8 cellular contexts compared by ENCODE assay signal in the genomic region with DNA sequence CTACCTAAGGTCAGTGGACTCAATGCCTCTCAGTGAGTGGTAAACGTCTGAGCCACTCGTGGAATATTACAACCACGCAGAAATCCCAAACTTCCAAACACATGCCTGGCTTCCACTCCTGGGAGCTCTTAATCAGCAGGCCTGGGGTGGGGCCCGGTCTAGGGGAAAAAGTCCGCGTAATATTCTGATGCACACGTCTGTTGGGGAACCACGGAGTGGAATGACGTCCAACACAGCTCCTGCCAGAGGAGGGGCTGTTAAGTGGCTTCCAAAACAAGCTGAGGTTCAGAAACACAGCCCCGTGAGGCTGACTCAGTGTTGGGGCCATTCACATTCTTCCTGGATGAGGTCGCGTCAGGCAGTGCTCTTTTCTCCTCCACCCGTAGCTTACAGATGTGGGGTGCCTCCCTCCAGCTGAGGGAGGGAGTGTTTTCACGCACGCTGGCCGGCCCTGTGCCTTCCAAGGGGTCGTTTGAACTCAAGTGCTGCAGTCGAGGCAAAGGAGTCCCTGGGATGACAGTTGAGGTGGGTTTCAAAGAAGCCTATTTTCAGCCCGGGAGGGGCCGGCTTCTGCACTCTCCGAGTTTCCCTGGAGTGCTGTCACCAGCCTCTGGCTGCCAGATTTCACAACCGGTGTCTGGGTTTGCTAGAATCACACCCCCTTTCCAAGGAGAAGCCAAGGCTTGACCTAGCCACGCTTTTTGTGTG.
DNase-seq lines count a peak whose midpoint lies in the region; ATAC-seq, FAIRE-seq and TF ChIP-seq lines count a peak whose summit lies in the region.

No MANE protein-coding gene starts in this region.

- no peak overlapping the region for H4K5ac ChIP-seq in H1 (ENCODE audit: insufficient read length, low read depth, low read length)

- H3K27ac ChIP-seq in H1 (ENCODE audit: low read depth, low read length), result no peak overlapping the region
- peak overlapping the region in 2 of 4 donors; percentile 41 to 48 for H3K27ac ChIP-seq in upper lobe of left lung

- no peaks in the 10 kb centered on the region for H4K20me1 ChIP-seq in H1 (replicated peaks in 1 of 2; ENCODE audit: control insufficient read depth in 1 of 2, insufficient read depth in 2 of 2, low read length in 2 of 2)

- no peak overlapping the region for H3K4ac ChIP-seq in H1 (replicated peaks; ENCODE audit: insufficient read length, low read depth, low read length)

- POLR2A ChIA-PET in H1 (lab: Charles Lee; ENCODE audit: partially characterized antibody), result no interaction called here

- H3K79me1 ChIP-seq in H1 (ENCODE audit: low read depth, low read length), result no peaks in the 10 kb centered on the region

- FAIRE-seq in H1 (lab: Jason Lieb, UNC), result no peak

- CTCF ChIA-PET in H1 (lab: Charles Lee; ENCODE audit: partially characterized antibody), result interaction anchor here (1.1 to 1.7 kb wide), 3 partner anchors 17 to 34 kb away, joined by 3 to 5 read pairs (median 5); no protein-coding TSS in a partner anchor

- H4K8ac ChIP-seq in H1 (ENCODE audit: extremely low read depth, insufficient read depth, low read length), result no peak overlapping the region

- H3K79me2 ChIP-seq in H1 (ENCODE audit: control insufficient read depth in 1 of 2, insufficient read depth in 2 of 2, low read length in 2 of 2), result no peaks in the 10 kb centered on the region

- no peaks in the 10 kb centered on the region for H3K9me3 ChIP-seq in H1 (ENCODE audit: insufficient read depth in 2 of 2, low read depth in 1 of 2, low read length in 1 of 2)
- H3K9me3 ChIP-seq in upper lobe of left lung, result peaks cover 0 to 12% (median 10%) of the 10 kb centered on the region in 4 donors

- H3K27me3 ChIP-seq in H1 (replicated peaks in 1 of 4; ENCODE audit: control insufficient read depth in 3 of 4, extremely low read depth in 1 of 4, insufficient read depth in 3 of 4, low read length in 3 of 4), result no peaks in the 10 kb centered on the region
- H3K27me3 ChIP-seq in upper lobe of left lung, result no peaks in the 10 kb centered on the region

- H3K23ac ChIP-seq in H1 (ENCODE audit: insufficient read length), result no peak overlapping the region

- no peak overlapping the region for H3K4me3 ChIP-seq in H1 (ENCODE audit: extremely low read depth in 1 of 4, insufficient read depth in 2 of 4, low read depth in 3 of 4, low read length in 4 of 4)
- no peak overlapping the region for H3K4me3 ChIP-seq in upper lobe of left lung

- H3K36me3 ChIP-seq in H1 (ENCODE audit: control insufficient read depth in 2 of 4, insufficient read depth in 4 of 4, low read length in 3 of 4) (no peaks in the 10 kb centered on the region), upper lobe of left lung (no peaks in the 10 kb centered on the region)

- H2BK12ac ChIP-seq in H1 (ENCODE audit: low read depth, low read length), result no peak overlapping the region

- TF ChIP-seq EP300 in H1 (IDR thresholded peaks at IDR 0.05; ENCODE audit: borderline replicate concordance in 1 of 2, low read depth in 2 of 2, low read length in 2 of 2) (no peak), upper lobe of left lung (IDR thresholded peaks at IDR 0.05) (peak in 1 of 4 donors; percentile 3)

- no peak overlapping the region for H3K9ac ChIP-seq in H1 (replicated peaks in 1 of 4; ENCODE audit: extremely low read depth in 1 of 4, low read depth in 3 of 4, low read length in 3 of 4)

- 0 out of 2 replicates have a peak overlapping the region, but pooled peaks have one; percentile 68 for H2AFZ ChIP-seq in H1 (ENCODE audit: low read length)

- TF ChIP-seq POLR2A in H1 (IDR thresholded peaks at IDR 0.05; ENCODE audit: control extremely low read depth in 1 of 2, low read depth in 2 of 2, low read length in 2 of 2) (no peak), upper lobe of left lung (IDR thresholded peaks at IDR 0.05) (peak in 1 of 4 donors; percentile 15)

- H2AK5ac ChIP-seq in H1 (ENCODE audit: low read depth, low read length), result no peak overlapping the region

- TF ChIP-seq RAD21 in H1 (IDR thresholded peaks at IDR 0.05 in 1 of 2, conservative IDR thresholded peaks at IDR 0.05 in 1 of 2; ENCODE audit: low read depth in 2 of 2, low read length in 2 of 2), result no peak

- no peak overlapping the region for H2BK15ac ChIP-seq in H1 (ENCODE audit: low read length)

- WGBS in H1 (ENCODE audit: extremely low coverage in 1 of 2, insufficient coverage in 1 of 2, insufficient read length in 1 of 2, insufficient replicate concordance in 2 of 2, low coverage in 1 of 2, low lambda C conversion rate in 2 of 2, missing lambda C conversion rate in 1 of 2), 2 experiments, result 73% methylated on average over 23 of the region's 23 CpGs; no CpG with 5 or more reads in 1 of the 2 experiments
- WGBS in upper lobe of left lung, 2 donors, result 51 to 55% methylated on average over 19 to 23 of the region's 23 CpGs

- no peak overlapping the region for H3K56ac ChIP-seq in H1 (replicated peaks; ENCODE audit: insufficient read length, low read depth, low read length)

- peak; percentile 94 for DNase-seq in M059J (ENCODE audit: low read depth)
- DNase-seq in H1 (ENCODE audit: low read depth in 1 of 2, low spot score in 2 of 2), result peak in 1 of 2 experiments; percentile 33
- peak; percentile 11 to 41 for DNase-seq in lung microvascular endothelial cell (ENCODE audit: low read depth in 2 of 2)
- DNase-seq in upper lobe of left lung, result peak; percentile 19 to 68
- DNase-seq in NCI-H187 (lab: John Stamatoyannopoulos, UW), result no peak
- no peak for DNase-seq in NCI-H2029 (lab: John Stamatoyannopoulos, UW)

- H3K18ac ChIP-seq in H1 (ENCODE audit: extremely low read depth, low read length), result no peak overlapping the region

- H2BK5ac ChIP-seq in H1 (ENCODE audit: low read depth, low read length), result no peak overlapping the region

- TF ChIP-seq CTCF in H1 (IDR thresholded peaks at IDR 0.05; ENCODE audit: control extremely low read depth in 1 of 3, insufficient read depth in 1 of 3, low read depth in 1 of 3, low read length in 3 of 3), result no peak
- TF ChIP-seq CTCF in upper lobe of left lung (IDR thresholded peaks at IDR 0.05), result no peak

- H3K4me1 ChIP-seq in H1 (replicated peaks in 1 of 4; ENCODE audit: control insufficient read depth in 3 of 4, insufficient read depth in 4 of 4, low read length in 3 of 4), result peaks cover 0 to 5% (median 0%) of the 10 kb centered on the region in 4 experiments; a peak in 2 of 7 replicates
- H3K4me1 ChIP-seq in upper lobe of left lung, result peaks cover 0 to 3% (median 0%) of the 10 kb centered on the region in 4 donors

- H3K4me2 ChIP-seq in H1 (ENCODE audit: insufficient read depth in 1 of 2, low read depth in 2 of 2, low read length in 2 of 2), result no peak overlapping the region

- no peak overlapping the region for H2BK120ac ChIP-seq in H1 (replicated peaks; ENCODE audit: low read depth, low read length)

- no peak overlapping the region for H2BK20ac ChIP-seq in H1 (ENCODE audit: low read length)

- H4K91ac ChIP-seq in H1 (replicated peaks; ENCODE audit: insufficient read length, low read length), result no peak overlapping the region

- no peaks in the 10 kb centered on the region for H3K23me2 ChIP-seq in H1 (ENCODE audit: low read depth, low read length)

- no peak overlapping the region for H3K14ac ChIP-seq in H1 (ENCODE audit: insufficient read length)

- peak; percentile 88 to 93 for ATAC-seq in upper lobe of left lung (ENCODE audit: low FRiP score in 2 of 2)
- ATAC-seq in HG02938 (IDR thresholded peaks at IDR 0.05; ENCODE audit: unreplicated experiment), result no peak
- no peak for ATAC-seq in HG02610 (IDR thresholded peaks at IDR 0.05; ENCODE audit: unreplicated experiment)

TF ChIP-seq in H1, 55 proteins besides CTCF, POLR2A, EP300 and RAD21:
- TF ChIP-seq JUN (IDR thresholded peaks at IDR 0.05; ENCODE audit: low read depth, low read length) (0 out of 2 replicates have a peak, but pooled peaks have one; percentile 10), RXRA (IDR thresholded peaks at IDR 0.05; ENCODE audit: insufficient read depth, low read depth, low read length) (no peak), SIRT6 (IDR thresholded peaks at IDR 0.05; ENCODE audit: low read length) (no peak), BACH1 (IDR thresholded peaks at IDR 0.05; ENCODE audit: low read length) (no peak), JUND (IDR thresholded peaks at IDR 0.05; ENCODE audit: low read length) (peak; percentile 69; the same call in 1 of the 2 replicates), ZNF274 (IDR thresholded peaks at IDR 0.05; ENCODE audit: borderline replicate concordance, extremely low read depth, low read length) (no peak)
- TF ChIP-seq, protein P1, sequence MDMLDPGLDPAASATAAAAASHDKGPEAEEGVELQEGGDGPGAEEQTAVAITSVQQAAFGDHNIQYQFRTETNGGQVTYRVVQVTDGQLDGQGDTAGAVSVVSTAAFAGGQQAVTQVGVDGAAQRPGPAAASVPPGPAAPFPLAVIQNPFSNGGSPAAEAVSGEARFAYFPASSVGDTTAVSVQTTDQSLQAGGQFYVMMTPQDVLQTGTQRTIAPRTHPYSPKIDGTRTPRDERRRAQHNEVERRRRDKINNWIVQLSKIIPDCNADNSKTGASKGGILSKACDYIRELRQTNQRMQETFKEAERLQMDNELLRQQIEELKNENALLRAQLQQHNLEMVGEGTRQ (IDR thresholded peaks at IDR 0.05; ENCODE audit: low read length), result no peak

Comparison
In these comparisons a context has a peak if more than half of its experiments do, and no peak if none do; other contexts are left out.
1. DNase-seq: peak in M059J (single experiment), lung microvascular endothelial cell (2 of 2) and upper lobe of left lung (2 of 2); none in NCI-H187 (0 of 2) and NCI-H2029 (single experiment).
2. ATAC-seq: peak in upper lobe of left lung (2 of 2); none in HG02938 (single experiment) and HG02610 (single experiment).